1 cellular context compared by ENCODE assay signal in genomic region chr12:53675701-53676607, GRCh38.
A peak's percentile ranks its signal among the peaks of the same experiment; 100 is the strongest.
TF ChIP-seq lines count a peak whose summit lies in the region.

ATP5MC2 (minus strand) TSS chr12:53676083; CDS start chr12:53672614, 3,469 bp downstream.

TF ChIP-seq in K562, 482 proteins besides CTCF, POLR2A, EP300 and RAD21 (continued from another document and continues in another):
- TF ChIP-seq PRDM10 (IDR thresholded peaks at IDR 0.05; ENCODE audit: partially characterized antibody), result peak; percentile 74
- TF ChIP-seq TARDBP (IDR thresholded peaks at IDR 0.05), result peak; percentile 62; the same call in 1 of the 2 replicates
- peak; percentile 72; the same call in 1 of the 2 replicates for TF ChIP-seq ZEB2 (IDR thresholded peaks at IDR 0.05)
- peak; percentile 41 for TF ChIP-seq SMAD1 (IDR thresholded peaks at IDR 0.05; ENCODE audit: low read depth, low read length, partially characterized antibody)
- peak; percentile 72 for TF ChIP-seq ZNF384 (IDR thresholded peaks at IDR 0.05; ENCODE audit: low read depth, low read length)
- no peak for TF ChIP-seq ZBTB8A (IDR thresholded peaks at IDR 0.05; ENCODE audit: partially characterized antibody)
- TF ChIP-seq RBM17 (IDR thresholded peaks at IDR 0.05; ENCODE audit: borderline replicate concordance, low read depth, low read length), result no peak
- TF ChIP-seq POLR2AphosphoS2 (IDR thresholded peaks at IDR 0.05; ENCODE audit: low read length), result peak; percentile 62; the same call in 1 of the 2 replicates
- TF ChIP-seq JUND (IDR thresholded peaks at IDR 0.05; ENCODE audit: borderline replicate concordance, low read depth, low read length), result peak; percentile 83
- no peak; the same call in 1 of the 3 replicates for TF ChIP-seq JUND (tag; IDR thresholded peaks at IDR 0.05; ENCODE audit: borderline replicate concordance, low read depth, low read length)
- peak; percentile 94 for TF ChIP-seq PHF20 (IDR thresholded peaks at IDR 0.05; ENCODE audit: partially characterized antibody)
- TF ChIP-seq CBFA2T3 (IDR thresholded peaks at IDR 0.05), result no peak
- no peak for TF ChIP-seq COPS2 (conservative IDR thresholded peaks at IDR 0.05)
- peak; percentile 88 for TF ChIP-seq REST (CRISPR knock-in tag; IDR thresholded peaks at IDR 0.05; ENCODE audit: low read depth)
- TF ChIP-seq FOXO4 (CRISPR knock-in tag; IDR thresholded peaks at IDR 0.05), result peak; percentile 72; the same call in 1 of the 2 replicates
- TF ChIP-seq PURB (CRISPR knock-in tag; IDR thresholded peaks at IDR 0.05; ENCODE audit: low read depth), result no peak
- TF ChIP-seq HDAC2 (IDR thresholded peaks at IDR 0.05), result peak; percentile 91
- no peak for TF ChIP-seq HDGF (IDR thresholded peaks at IDR 0.05)
- peak; percentile 88 for TF ChIP-seq KDM5B (IDR thresholded peaks at IDR 0.05; ENCODE audit: insufficient replicate concordance, low read depth, low read length)
- TF ChIP-seq ELK1 (CRISPR knock-in tag; IDR thresholded peaks at IDR 0.05), result no peak
- no peak for TF ChIP-seq ZBTB5 (IDR thresholded peaks at IDR 0.05)
- peak; percentile 21 for TF ChIP-seq NFIC (IDR thresholded peaks at IDR 0.05)
- no peak for TF ChIP-seq SNRNP70 (optimal IDR thresholded peaks at IDR 0.05; ENCODE audit: low read depth, low read length)
- TF ChIP-seq HDAC1 (IDR thresholded peaks at IDR 0.05), result peak in 1 of 2 experiments; percentile 96; a peak in 2 of 4 replicates
- peak; percentile 94 for TF ChIP-seq ZNF511 (CRISPR knock-in tag; IDR thresholded peaks at IDR 0.05)
- peak; percentile 85 for TF ChIP-seq SOX6 (IDR thresholded peaks at IDR 0.05)
- peak; percentile 88 for TF ChIP-seq CREM (IDR thresholded peaks at IDR 0.05; ENCODE audit: low read depth)
- TF ChIP-seq ZNF589 (CRISPR knock-in tag; IDR thresholded peaks at IDR 0.05; ENCODE audit: low read depth), result no peak
- TF ChIP-seq ATF6 (CRISPR knock-in tag; IDR thresholded peaks at IDR 0.05), result no peak; the same call in 1 of the 2 replicates
- TF ChIP-seq E2F8 (IDR thresholded peaks at IDR 0.05; ENCODE audit: low read depth, partially characterized antibody), result peak; percentile 62
- TF ChIP-seq RBM34 (IDR thresholded peaks at IDR 0.05; ENCODE audit: borderline replicate concordance, insufficient read depth, low read length), result no peak
- TF ChIP-seq GTF2B (IDR thresholded peaks at IDR 0.05; ENCODE audit: extremely low read depth, insufficient read length), result no peak
- peak; percentile 54; a peak in 3 of 4 replicates for TF ChIP-seq TRIM24 (IDR thresholded peaks at IDR 0.05)
- TF ChIP-seq TEAD2 (tag; IDR thresholded peaks at IDR 0.05), result no peak
- TF ChIP-seq ZNF175 (CRISPR knock-in tag; IDR thresholded peaks at IDR 0.05; ENCODE audit: low read depth), result peak; percentile 51; the same call in 1 of the 2 replicates
- peak; percentile 81; the same call in 1 of the 2 replicates for TF ChIP-seq CXXC5 (CRISPR knock-in tag; IDR thresholded peaks at IDR 0.05)
- no peak for TF ChIP-seq ZNF507 (tag; conservative IDR thresholded peaks at IDR 0.05)
- no peak for TF ChIP-seq FOXA3 (CRISPR knock-in tag; conservative IDR thresholded peaks at IDR 0.05 in 1 of 2, IDR thresholded peaks at IDR 0.05 in 1 of 2)
- TF ChIP-seq SP2 (IDR thresholded peaks at IDR 0.05; ENCODE audit: extremely low read depth, low read depth, low read length, poor library complexity, severe bottlenecking), result peak; percentile 96
- TF ChIP-seq WHSC1 (IDR thresholded peaks at IDR 0.05; ENCODE audit: low read length), result no peak
- TF ChIP-seq ZNF197 (CRISPR knock-in tag; IDR thresholded peaks at IDR 0.05; ENCODE audit: low read depth), result peak; percentile 84
- TF ChIP-seq KLF10 (CRISPR knock-in tag; IDR thresholded peaks at IDR 0.05), result no peak
- no peak for TF ChIP-seq ZNF696 (CRISPR knock-in tag; conservative IDR thresholded peaks at IDR 0.05)
- no peak for TF ChIP-seq CAMTA2 (CRISPR knock-in tag; conservative IDR thresholded peaks at IDR 0.05)
- no peak for TF ChIP-seq BDP1 (IDR thresholded peaks at IDR 0.05; ENCODE audit: insufficient read depth, insufficient read length)
- TF ChIP-seq GTF2A2 (tag; IDR thresholded peaks at IDR 0.05), result no peak
- TF ChIP-seq ZNF324 (CRISPR knock-in tag; IDR thresholded peaks at IDR 0.05), result 0 out of 2 replicates have a peak, but pooled peaks have one; percentile 47
- no peak for TF ChIP-seq MCM2 (IDR thresholded peaks at IDR 0.05; ENCODE audit: low read depth)
- peak; percentile 89 for TF ChIP-seq KAT2B (IDR thresholded peaks at IDR 0.05; ENCODE audit: low read depth, low read length)
